In the genomic region with DNA sequence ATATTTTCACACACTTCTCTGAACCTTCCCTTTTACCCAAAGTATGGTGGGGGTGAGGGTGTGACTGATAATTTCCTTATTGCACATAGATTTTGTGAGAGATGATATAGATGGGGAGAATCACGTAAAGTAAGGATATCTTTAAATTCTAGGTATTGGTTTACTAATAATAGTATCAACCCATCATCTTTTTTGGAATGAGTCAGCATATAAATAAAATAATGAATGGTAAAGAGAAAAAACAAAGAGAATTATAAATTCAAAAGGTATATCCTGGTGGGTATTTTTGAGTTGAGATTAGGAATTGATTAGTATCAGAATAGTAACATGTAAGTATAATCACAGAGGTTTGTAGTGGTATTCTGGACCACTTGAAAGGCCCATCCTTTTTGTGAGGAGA, we compare ENCODE assay signal across 7 cellular contexts. TPM values are rescaled to one million over a fixed set of nuclear protein-coding genes. Genes with fewer than 3 reads are reported as not detected.
"Had no signal": no experiment of that assay in that cellular context is flagged by ENCODE, and none has a peak within 500 bp of the region (broad histone marks: within the 10 kb centered on the region; RNA-seq: fewer than 3 reads in every experiment).

No MANE protein-coding gene starts in this region.

- H3K36me3 Mint-ChIP-seq: IgD-negative memory B cell had no signal

- H3K4me3 Mint-ChIP-seq: IgD-negative memory B cell had no signal

- H3K4me2 ChIP-seq: KMS-11 had no signal

- H3K27ac Mint-ChIP-seq: IgD-negative memory B cell had no signal

- H3K9me3 Mint-ChIP-seq: IgD-negative memory B cell had no signal

- FAIRE-seq: HTR-8/SVneo, K562 had no signal

- H3K4me3 ChIP-seq: K562 had no signal

- ATAC-seq: K562 had no signal

- DNase-seq: KBM-7, KG1 had no signal

- H3K9ac ChIP-seq: KMS-11 had no signal

- H3K27ac ChIP-seq: HL-60, KMS-11 had no signal

- H3K27me3 Mint-ChIP-seq: IgD-negative memory B cell had no signal

RNA-seq across cellular contexts. Expression of gene MACROD2, which starts 56.1 kb away (rescaled TPM):
- total RNA-seq: K562 had no signal
- polyA plus RNA-seq: K562 had no signal
